1 cellular context compared by ENCODE assay signal in the genomic region with DNA sequence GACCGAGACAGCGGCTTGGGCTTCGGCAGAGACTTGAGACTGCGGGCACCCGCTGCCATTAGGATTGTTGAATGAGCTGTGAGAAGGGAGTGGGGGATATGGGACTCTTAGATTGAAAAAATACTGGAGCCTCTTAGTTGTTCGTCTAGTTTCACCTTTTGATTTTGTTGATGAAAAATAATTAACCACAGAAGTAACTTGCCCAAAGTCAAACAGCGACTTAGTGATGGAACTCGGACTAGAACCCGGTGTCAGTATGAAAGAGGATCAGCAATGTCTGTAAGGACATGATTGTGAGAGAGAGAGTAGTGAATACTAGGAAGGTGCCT.
TF ChIP-seq lines count a peak whose summit lies in the region.

No MANE protein-coding gene starts in this region.

TF ChIP-seq in K562, 482 proteins besides CTCF, POLR2A, EP300 and RAD21 (continued from another document):
- TF ChIP-seq, protein P1, sequence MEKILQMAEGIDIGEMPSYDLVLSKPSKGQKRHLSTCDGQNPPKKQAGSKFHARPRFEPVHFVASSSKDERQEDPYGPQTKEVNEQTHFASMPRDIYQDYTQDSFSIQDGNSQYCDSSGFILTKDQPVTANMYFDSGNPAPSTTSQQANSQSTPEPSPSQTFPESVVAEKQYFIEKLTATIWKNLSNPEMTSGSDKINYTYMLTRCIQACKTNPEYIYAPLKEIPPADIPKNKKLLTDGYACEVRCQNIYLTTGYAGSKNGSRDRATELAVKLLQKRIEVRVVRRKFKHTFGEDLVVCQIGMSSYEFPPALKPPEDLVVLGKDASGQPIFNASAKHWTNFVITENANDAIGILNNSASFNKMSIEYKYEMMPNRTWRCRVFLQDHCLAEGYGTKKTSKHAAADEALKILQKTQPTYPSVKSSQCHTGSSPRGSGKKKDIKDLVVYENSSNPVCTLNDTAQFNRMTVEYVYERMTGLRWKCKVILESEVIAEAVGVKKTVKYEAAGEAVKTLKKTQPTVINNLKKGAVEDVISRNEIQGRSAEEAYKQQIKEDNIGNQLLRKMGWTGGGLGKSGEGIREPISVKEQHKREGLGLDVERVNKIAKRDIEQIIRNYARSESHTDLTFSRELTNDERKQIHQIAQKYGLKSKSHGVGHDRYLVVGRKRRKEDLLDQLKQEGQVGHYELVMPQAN (IDR thresholded peaks at IDR 0.05; ENCODE audit: borderline replicate concordance): 0 out of 2 replicates have a peak, but pooled peaks have one; percentile 31
- TF ChIP-seq C11orf30 (IDR thresholded peaks at IDR 0.05; ENCODE audit: low read depth): no peak
- TF ChIP-seq CEBPB (tag; IDR thresholded peaks at IDR 0.05): no peak
- TF ChIP-seq CHD4 (IDR thresholded peaks at IDR 0.05; ENCODE audit: insufficient read depth, insufficient replicate concordance, low read depth, low read length, poor library complexity, severe bottlenecking): no peak
- no peak for TF ChIP-seq STAG1 (CRISPR knock-in tag; IDR thresholded peaks at IDR 0.05; ENCODE audit: borderline replicate concordance)
- TF ChIP-seq, protein P2, sequence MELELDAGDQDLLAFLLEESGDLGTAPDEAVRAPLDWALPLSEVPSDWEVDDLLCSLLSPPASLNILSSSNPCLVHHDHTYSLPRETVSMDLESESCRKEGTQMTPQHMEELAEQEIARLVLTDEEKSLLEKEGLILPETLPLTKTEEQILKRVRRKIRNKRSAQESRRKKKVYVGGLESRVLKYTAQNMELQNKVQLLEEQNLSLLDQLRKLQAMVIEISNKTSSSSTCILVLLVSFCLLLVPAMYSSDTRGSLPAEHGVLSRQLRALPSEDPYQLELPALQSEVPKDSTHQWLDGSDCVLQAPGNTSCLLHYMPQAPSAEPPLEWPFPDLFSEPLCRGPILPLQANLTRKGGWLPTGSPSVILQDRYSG (tag; conservative IDR thresholded peaks at IDR 0.05; ENCODE audit: low read depth): no peak
- no peak for TF ChIP-seq ZNF408 (CRISPR knock-in tag; IDR thresholded peaks at IDR 0.05; ENCODE audit: low read depth)
- no peak for TF ChIP-seq TAF1 (IDR thresholded peaks at IDR 0.05; ENCODE audit: control insufficient read depth, extremely low read depth, insufficient read depth, low read length, severe bottlenecking)
- peak; percentile 40; the same call in 1 of the 2 replicates for TF ChIP-seq PHF8 (IDR thresholded peaks at IDR 0.05; ENCODE audit: borderline replicate concordance, low read length)
TF ChIP-seq in K562: peak in this region for 6.
